Comparison of ENCODE assay signal across 1 cellular context in the genomic region with DNA sequence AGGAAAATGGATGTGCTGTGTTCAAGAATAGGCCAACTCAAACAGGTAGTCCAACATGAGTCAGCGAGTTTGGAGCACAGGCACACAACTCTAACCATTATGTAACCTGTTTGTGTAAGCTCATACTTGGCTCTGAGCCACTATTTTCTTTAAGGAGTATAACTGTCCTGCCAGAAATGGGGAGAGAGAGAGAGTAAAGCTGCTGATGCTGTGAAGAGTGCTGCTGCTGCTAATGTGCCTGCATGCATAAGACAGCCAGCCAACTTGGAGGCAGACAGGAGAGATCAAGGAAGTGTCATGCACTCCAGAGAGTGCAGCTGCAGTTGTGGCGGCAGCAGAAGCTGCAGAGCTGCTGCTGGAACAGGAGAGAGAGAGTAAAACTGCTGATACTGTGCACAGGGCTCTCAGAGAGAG.
TF ChIP-seq lines count a peak whose summit lies in the region.

No MANE protein-coding gene starts in this region.

TF ChIP-seq in HepG2, 621 proteins besides CTCF, POLR2A, EP300 and RAD21 (continued from another document and continues in another):
- TF ChIP-seq, protein P1, sequence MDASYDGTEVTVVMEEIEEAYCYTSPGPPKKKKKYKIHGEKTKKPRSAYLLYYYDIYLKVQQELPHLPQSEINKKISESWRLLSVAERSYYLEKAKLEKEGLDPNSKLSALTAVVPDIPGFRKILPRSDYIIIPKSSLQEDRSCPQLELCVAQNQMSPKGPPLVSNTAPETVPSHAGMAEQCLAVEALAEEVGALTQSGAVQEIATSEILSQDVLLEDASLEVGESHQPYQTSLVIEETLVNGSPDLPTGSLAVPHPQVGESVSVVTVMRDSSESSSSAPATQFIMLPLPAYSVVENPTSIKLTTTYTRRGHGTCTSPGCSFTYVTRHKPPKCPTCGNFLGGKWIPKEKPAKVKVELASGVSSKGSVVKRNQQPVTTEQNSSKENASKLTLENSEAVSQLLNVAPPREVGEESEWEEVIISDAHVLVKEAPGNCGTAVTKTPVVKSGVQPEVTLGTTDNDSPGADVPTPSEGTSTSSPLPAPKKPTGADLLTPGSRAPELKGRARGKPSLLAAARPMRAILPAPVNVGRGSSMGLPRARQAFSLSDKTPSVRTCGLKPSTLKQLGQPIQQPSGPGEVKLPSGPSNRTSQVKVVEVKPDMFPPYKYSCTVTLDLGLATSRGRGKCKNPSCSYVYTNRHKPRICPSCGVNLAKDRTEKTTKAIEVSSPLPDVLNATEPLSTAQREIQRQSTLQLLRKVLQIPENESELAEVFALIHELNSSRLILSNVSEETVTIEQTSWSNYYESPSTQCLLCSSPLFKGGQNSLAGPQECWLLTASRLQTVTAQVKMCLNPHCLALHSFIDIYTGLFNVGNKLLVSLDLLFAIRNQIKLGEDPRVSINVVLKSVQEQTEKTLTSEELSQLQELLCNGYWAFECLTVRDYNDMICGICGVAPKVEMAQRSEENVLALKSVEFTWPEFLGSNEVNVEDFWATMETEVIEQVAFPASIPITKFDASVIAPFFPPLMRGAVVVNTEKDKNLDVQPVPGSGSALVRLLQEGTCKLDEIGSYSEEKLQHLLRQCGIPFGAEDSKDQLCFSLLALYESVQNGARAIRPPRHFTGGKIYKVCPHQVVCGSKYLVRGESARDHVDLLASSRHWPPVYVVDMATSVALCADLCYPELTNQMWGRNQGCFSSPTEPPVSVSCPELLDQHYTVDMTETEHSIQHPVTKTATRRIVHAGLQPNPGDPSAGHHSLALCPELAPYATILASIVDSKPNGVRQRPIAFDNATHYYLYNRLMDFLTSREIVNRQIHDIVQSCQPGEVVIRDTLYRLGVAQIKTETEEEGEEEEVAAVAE (CRISPR knock-in tag; IDR thresholded peaks at IDR 0.05; ENCODE audit: borderline replicate concordance) = no peak
- TF ChIP-seq ZNF430 (CRISPR knock-in tag; IDR thresholded peaks at IDR 0.05) (0 out of 2 replicates have a peak, but pooled peaks have one; percentile 27), SOX5 (CRISPR knock-in tag; IDR thresholded peaks at IDR 0.05; ENCODE audit: borderline replicate concordance) (peak; percentile 79; the same call in 1 of the 2 replicates), ZNF605 (CRISPR knock-in tag; IDR thresholded peaks at IDR 0.05) (0 out of 2 replicates have a peak, but pooled peaks have one; percentile 19), ISL2 (CRISPR knock-in tag; IDR thresholded peaks at IDR 0.05) (peak; percentile 43; the same call in 1 of the 2 replicates), POLR2G (IDR thresholded peaks at IDR 0.05; ENCODE audit: low read depth, low read length) (no peak), MEF2D (CRISPR knock-in tag; IDR thresholded peaks at IDR 0.05) (0 out of 2 replicates have a peak, but pooled peaks have one; percentile 24), ZSCAN31 (CRISPR knock-in tag; IDR thresholded peaks at IDR 0.05; ENCODE audit: low read depth) (peak; percentile 82; the same call in 1 of the 2 replicates), GATAD2A (CRISPR knock-in tag; IDR thresholded peaks at IDR 0.05) (peak; percentile 81), SAP130 (CRISPR knock-in tag; IDR thresholded peaks at IDR 0.05; ENCODE audit: low read depth) (peak; percentile 52; the same call in 1 of the 2 replicates), HOXA5 (CRISPR knock-in tag; IDR thresholded peaks at IDR 0.05) (peak; percentile 42; the same call in 1 of the 2 replicates), TRIM24 (CRISPR knock-in tag; IDR thresholded peaks at IDR 0.05) (peak; percentile 69), SMAD3 (CRISPR knock-in tag; IDR thresholded peaks at IDR 0.05) (peak; percentile 49; the same call in 1 of the 2 replicates), CEBPG (CRISPR knock-in tag; IDR thresholded peaks at IDR 0.05) (peak; percentile 71), HNRNPUL1 (IDR thresholded peaks at IDR 0.05; ENCODE audit: low read depth, low read length) (no peak), MED1 (CRISPR knock-in tag; IDR thresholded peaks at IDR 0.05) (peak; percentile 60), RFX3 (CRISPR knock-in tag; IDR thresholded peaks at IDR 0.05) (no peak)
- TF ChIP-seq, protein P2, sequence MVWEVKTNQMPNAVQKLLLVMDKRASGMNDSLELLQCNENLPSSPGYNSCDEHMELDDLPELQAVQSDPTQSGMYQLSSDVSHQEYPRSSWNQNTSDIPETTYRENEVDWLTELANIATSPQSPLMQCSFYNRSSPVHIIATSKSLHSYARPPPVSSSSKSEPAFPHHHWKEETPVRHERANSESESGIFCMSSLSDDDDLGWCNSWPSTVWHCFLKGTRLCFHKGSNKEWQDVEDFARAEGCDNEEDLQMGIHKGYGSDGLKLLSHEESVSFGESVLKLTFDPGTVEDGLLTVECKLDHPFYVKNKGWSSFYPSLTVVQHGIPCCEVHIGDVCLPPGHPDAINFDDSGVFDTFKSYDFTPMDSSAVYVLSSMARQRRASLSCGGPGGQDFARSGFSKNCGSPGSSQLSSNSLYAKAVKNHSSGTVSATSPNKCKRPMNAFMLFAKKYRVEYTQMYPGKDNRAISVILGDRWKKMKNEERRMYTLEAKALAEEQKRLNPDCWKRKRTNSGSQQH (CRISPR knock-in tag; IDR thresholded peaks at IDR 0.05; ENCODE audit: low read depth) = peak; percentile 74; the same call in 1 of the 2 replicates
- TF ChIP-seq, protein P3, sequence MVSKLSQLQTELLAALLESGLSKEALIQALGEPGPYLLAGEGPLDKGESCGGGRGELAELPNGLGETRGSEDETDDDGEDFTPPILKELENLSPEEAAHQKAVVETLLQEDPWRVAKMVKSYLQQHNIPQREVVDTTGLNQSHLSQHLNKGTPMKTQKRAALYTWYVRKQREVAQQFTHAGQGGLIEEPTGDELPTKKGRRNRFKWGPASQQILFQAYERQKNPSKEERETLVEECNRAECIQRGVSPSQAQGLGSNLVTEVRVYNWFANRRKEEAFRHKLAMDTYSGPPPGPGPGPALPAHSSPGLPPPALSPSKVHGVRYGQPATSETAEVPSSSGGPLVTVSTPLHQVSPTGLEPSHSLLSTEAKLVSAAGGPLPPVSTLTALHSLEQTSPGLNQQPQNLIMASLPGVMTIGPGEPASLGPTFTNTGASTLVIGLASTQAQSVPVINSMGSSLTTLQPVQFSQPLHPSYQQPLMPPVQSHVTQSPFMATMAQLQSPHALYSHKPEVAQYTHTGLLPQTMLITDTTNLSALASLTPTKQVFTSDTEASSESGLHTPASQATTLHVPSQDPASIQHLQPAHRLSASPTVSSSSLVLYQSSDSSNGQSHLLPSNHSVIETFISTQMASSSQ (IDR thresholded peaks at IDR 0.05; ENCODE audit: low read depth) = 0 out of 2 replicates have a peak, but pooled peaks have one; percentile 39
- TF ChIP-seq, protein P3 (CRISPR knock-in tag; IDR thresholded peaks at IDR 0.05; ENCODE audit: borderline replicate concordance) = no peak; the same call in 1 of the 2 replicates
- TF ChIP-seq, protein P4, sequence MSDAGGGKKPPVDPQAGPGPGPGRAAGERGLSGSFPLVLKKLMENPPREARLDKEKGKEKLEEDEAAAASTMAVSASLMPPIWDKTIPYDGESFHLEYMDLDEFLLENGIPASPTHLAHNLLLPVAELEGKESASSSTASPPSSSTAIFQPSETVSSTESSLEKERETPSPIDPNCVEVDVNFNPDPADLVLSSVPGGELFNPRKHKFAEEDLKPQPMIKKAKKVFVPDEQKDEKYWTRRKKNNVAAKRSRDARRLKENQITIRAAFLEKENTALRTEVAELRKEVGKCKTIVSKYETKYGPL (CRISPR knock-in tag; IDR thresholded peaks at IDR 0.05) = peak; percentile 89
- TF ChIP-seq, protein P5, sequence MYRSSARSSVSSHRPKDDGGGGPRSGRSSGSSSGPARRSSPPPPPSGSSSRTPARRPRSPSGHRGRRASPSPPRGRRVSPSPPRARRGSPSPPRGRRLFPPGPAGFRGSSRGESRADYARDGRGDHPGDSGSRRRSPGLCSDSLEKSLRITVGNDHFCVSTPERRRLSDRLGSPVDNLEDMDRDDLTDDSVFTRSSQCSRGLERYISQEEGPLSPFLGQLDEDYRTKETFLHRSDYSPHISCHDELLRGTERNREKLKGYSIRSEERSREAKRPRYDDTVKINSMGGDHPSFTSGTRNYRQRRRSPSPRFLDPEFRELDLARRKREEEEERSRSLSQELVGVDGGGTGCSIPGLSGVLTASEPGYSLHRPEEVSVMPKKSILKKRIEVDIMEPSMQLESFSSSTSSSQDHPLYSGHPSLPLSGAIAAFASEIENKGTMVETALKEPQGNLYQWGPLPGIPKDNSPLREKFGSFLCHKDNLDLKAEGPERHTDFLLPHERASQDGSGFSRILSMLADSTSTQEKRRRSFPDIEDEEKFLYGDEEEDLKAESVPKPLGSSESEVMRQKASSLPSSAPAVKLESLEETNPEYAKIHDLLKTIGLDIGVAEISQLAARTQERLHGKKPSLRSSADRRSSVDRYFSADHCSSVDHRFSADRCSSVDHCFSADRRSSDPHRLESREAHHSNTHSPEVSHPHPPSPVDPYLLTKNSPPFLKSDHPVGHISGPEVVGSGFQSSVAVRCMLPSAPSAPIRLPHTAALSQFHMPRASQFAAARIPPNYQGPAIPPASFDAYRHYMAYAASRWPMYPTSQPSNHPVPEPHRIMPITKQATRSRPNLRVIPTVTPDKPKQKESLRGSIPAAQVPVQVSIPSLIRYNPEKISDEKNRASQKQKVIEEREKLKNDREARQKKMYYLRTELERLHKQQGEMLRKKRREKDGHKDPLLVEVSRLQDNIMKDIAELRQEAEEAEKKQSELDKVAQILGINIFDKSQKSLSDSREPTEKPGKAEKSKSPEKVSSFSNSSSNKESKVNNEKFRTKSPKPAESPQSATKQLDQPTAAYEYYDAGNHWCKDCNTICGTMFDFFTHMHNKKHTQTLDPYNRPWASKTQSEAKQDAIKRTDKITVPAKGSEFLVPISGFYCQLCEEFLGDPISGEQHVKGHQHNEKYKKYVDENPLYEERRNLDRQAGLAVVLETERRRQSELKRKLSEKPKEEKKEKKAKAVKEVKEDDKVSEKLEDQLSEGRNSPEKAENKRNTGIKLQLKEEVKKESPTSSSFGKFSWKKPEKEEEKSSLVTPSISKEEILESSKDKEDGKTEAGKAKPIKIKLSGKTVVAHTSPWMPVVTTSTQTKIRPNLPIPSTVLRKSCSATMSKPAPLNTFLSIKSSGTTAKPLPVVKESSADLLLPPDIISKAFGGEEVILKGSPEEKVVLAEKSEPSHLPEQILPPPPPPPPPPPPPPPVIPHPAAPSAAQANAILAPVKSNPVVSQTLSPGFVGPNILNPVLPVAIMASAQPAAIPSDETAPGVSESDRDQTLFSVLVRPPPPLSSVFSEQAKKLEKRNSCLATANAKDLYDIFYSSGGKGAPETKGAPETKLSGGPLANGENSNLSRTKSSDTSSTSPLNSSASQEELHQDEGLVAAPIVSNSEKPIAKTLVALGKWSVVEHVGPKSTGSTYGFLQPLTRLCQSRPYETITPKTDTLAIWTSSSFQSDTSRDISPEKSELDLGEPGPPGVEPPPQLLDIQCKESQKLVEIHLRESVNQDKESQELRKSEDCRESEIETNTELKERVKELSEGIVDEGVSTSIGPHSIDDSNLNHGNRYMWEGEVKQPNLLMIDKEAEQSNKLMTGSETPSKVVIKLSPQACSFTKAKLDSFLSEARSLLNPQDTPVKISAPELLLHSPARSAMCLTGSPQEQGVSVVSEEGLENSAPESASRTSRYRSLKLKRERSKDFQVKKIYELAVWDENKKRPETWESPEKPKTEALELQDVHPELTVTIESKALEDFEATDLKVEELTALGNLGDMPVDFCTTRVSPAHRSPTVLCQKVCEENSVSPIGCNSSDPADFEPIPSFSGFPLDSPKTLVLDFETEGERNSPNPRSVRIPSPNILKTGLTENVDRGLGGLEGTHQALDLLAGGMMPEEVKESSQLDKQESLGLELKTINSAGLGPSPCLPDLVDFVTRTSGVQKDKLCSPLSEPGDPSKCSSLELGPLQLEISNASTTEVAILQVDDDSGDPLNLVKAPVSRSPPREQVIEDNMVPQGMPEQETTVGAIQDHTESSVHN (CRISPR knock-in tag; IDR thresholded peaks at IDR 0.05) = no peak
- TF ChIP-seq, protein P6, sequence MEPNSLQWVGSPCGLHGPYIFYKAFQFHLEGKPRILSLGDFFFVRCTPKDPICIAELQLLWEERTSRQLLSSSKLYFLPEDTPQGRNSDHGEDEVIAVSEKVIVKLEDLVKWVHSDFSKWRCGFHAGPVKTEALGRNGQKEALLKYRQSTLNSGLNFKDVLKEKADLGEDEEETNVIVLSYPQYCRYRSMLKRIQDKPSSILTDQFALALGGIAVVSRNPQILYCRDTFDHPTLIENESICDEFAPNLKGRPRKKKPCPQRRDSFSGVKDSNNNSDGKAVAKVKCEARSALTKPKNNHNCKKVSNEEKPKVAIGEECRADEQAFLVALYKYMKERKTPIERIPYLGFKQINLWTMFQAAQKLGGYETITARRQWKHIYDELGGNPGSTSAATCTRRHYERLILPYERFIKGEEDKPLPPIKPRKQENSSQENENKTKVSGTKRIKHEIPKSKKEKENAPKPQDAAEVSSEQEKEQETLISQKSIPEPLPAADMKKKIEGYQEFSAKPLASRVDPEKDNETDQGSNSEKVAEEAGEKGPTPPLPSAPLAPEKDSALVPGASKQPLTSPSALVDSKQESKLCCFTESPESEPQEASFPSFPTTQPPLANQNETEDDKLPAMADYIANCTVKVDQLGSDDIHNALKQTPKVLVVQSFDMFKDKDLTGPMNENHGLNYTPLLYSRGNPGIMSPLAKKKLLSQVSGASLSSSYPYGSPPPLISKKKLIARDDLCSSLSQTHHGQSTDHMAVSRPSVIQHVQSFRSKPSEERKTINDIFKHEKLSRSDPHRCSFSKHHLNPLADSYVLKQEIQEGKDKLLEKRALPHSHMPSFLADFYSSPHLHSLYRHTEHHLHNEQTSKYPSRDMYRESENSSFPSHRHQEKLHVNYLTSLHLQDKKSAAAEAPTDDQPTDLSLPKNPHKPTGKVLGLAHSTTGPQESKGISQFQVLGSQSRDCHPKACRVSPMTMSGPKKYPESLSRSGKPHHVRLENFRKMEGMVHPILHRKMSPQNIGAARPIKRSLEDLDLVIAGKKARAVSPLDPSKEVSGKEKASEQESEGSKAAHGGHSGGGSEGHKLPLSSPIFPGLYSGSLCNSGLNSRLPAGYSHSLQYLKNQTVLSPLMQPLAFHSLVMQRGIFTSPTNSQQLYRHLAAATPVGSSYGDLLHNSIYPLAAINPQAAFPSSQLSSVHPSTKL (CRISPR knock-in tag; IDR thresholded peaks at IDR 0.05) = peak; percentile 88
- TF ChIP-seq, protein P7, sequence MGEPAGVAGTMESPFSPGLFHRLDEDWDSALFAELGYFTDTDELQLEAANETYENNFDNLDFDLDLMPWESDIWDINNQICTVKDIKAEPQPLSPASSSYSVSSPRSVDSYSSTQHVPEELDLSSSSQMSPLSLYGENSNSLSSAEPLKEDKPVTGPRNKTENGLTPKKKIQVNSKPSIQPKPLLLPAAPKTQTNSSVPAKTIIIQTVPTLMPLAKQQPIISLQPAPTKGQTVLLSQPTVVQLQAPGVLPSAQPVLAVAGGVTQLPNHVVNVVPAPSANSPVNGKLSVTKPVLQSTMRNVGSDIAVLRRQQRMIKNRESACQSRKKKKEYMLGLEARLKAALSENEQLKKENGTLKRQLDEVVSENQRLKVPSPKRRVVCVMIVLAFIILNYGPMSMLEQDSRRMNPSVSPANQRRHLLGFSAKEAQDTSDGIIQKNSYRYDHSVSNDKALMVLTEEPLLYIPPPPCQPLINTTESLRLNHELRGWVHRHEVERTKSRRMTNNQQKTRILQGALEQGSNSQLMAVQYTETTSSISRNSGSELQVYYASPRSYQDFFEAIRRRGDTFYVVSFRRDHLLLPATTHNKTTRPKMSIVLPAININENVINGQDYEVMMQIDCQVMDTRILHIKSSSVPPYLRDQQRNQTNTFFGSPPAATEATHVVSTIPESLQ (CRISPR knock-in tag; conservative IDR thresholded peaks at IDR 0.05) = no peak
